ENCODE assay signal across 22 cellular contexts in genomic region chr20:36549628-36549941, GRCh38. TPM values are rescaled to one million over a fixed set of nuclear protein-coding genes. Genes with fewer than 3 reads are reported as not detected.
DNase-seq lines count a peak whose midpoint lies in the region; ATAC-seq and TF ChIP-seq lines count a peak whose summit lies in the region.
"Had no signal": no experiment of that assay in that cellular context is flagged by ENCODE, and none has a peak within 500 bp of the region (broad histone marks: within the 10 kb centered on the region; RNA-seq: fewer than 3 reads in every experiment).

No MANE protein-coding gene starts in this region.

- no peaks in the 10 kb centered on the region for H3K27me3 Mint-ChIP-seq in natural killer cell (ENCODE audit: low read depth in 2 of 2)
- H3K27me3 Mint-ChIP-seq: activated CD8-positive, alpha-beta T cell treated with anti-CD3 and anti-CD28 coated beads for 36 hours; activated naive CD4-positive, alpha-beta T cell treated with anti-CD3 and anti-CD28 coated beads, Interleukin-2, amount 10 ng/mL, durations not matched to agents 7 days and 5 days; activated T-cell treated with anti-CD3 and anti-CD28 coated beads, Interleukin-2, amount 50 U/mL, for 24 hours; B cell; naive thymus-derived CD8-positive, alpha-beta T cell had no signal

- DNase-seq in cardiac muscle cell (ENCODE audit: low read depth in 1 of 2, low spot score in 1 of 2) (no peak), cardiac septum (ENCODE audit: low spot score) (no peak), right atrium auricular region (ENCODE audit: low spot score) (no peak), gastrocnemius medialis (no peak), aorta (peak in 1 of 2 donors; percentile 74), natural killer cell (no peak)
- DNase-seq in activated CD8-positive, alpha-beta memory T cell treated with anti-CD3 and anti-CD28 coated beads for 24 hours: no peak
- DNase-seq: 8988T; activated CD4-positive, CD25-positive, alpha-beta regulatory T cell; activated CD8-positive, alpha-beta T cell treated with anti-CD3 and anti-CD28 coated beads for 36 hours; activated naive CD4-positive, alpha-beta T cell treated with anti-CD3 and anti-CD28 coated beads, Interleukin-2, amount 10 ng/mL, durations not matched to agents 7 days and 5 days; activated T-cell treated with anti-CD3 and anti-CD28 coated beads, Interleukin-2, amount 50 U/mL, for 24 hours; EL; lower lobe of right lung; naive thymus-derived CD8-positive, alpha-beta T cell; NCI-H1105 treated with DMSO at 0.1 percent for 48 hours; stimulated activated naive CD4-positive, alpha-beta T cell treated with Interleukin-2 at 50 U/mL for 16 hours; T1000 had no signal

- H3K36me3 ChIP-seq in cardiac muscle cell (peaks cover 36% of the 10 kb centered on the region), right atrium auricular region (peaks cover 53% of the 10 kb centered on the region), gastrocnemius medialis (peaks cover 0 to 4% of the 10 kb centered on the region in 2 donors), aorta (ENCODE audit: control insufficient read depth in 1 of 2, insufficient read depth in 2 of 2, low read length in 1 of 2) (peaks cover 0 to 12% of the 10 kb centered on the region in 2 donors)

- no peaks in the 10 kb centered on the region for H3K36me3 Mint-ChIP-seq in natural killer cell
- H3K36me3 Mint-ChIP-seq: activated naive CD4-positive, alpha-beta T cell treated with anti-CD3 and anti-CD28 coated beads, Interleukin-2, amount 10 ng/mL, durations not matched to agents 7 days and 5 days; naive thymus-derived CD8-positive, alpha-beta T cell had no signal

- H3K27me3 ChIP-seq in cardiac muscle cell (no peaks in the 10 kb centered on the region), right atrium auricular region (no peaks in the 10 kb centered on the region), gastrocnemius medialis (no peaks in the 10 kb centered on the region), aorta (ENCODE audit: control insufficient read depth in 1 of 2, insufficient read depth in 2 of 2, low read length in 1 of 2) (no peaks in the 10 kb centered on the region)

- TF ChIP-seq POLR2A in gastrocnemius medialis (IDR thresholded peaks at IDR 0.05): no peak

- intact Hi-C loops in cardiac septum (cut with DNase I): no loop called here
- intact Hi-C loops in gastrocnemius medialis (cut with DNase I; ENCODE audit: low total_unique reads): no loop called here
- intact Hi-C loops in aorta (cut with DNase I): no loop called here
- intact Hi-C loops in natural killer cell (cut with micrococcal nuclease): no loop called here

- no peak overlapping the region for H3K27ac Mint-ChIP-seq in natural killer cell
- H3K27ac Mint-ChIP-seq: activated CD8-positive, alpha-beta T cell treated with anti-CD3 and anti-CD28 coated beads for 36 hours; activated naive CD4-positive, alpha-beta T cell treated with anti-CD3 and anti-CD28 coated beads, Interleukin-2, amount 10 ng/mL, durations not matched to agents 7 days and 5 days; activated T-cell treated with anti-CD3 and anti-CD28 coated beads, Interleukin-2, amount 50 U/mL, for 24 hours; B cell had no signal

- H3K27ac ChIP-seq in cardiac muscle cell: peak overlapping the region; percentile 86
- H3K27ac ChIP-seq in right atrium auricular region: peak overlapping the region; percentile 61 to 67
- H3K27ac ChIP-seq in gastrocnemius medialis: peak overlapping the region in 3 of 4 donors; percentile 28 to 54 (median 52)
- H3K27ac ChIP-seq in aorta (ENCODE audit: low read depth in 1 of 2, low read length in 2 of 2): peak overlapping the region in 1 of 2 donors; percentile 8
- H3K27ac ChIP-seq: parathyroid adenoma, RWPE1 had no signal

- no peak for ATAC-seq in gastrocnemius medialis
- ATAC-seq in aorta (ENCODE audit: low FRiP score): peak; percentile 42
- ATAC-seq in GM18870 (IDR thresholded peaks at IDR 0.05; ENCODE audit: unreplicated experiment): no peak
- ATAC-seq in natural killer cell: no peak
- ATAC-seq: activated CD8-positive, alpha-beta T cell treated with anti-CD3 and anti-CD28 coated beads for 36 hours; naive thymus-derived CD8-positive, alpha-beta T cell had no signal

- no peaks in the 10 kb centered on the region for H3K9me3 Mint-ChIP-seq in natural killer cell
- H3K9me3 Mint-ChIP-seq: activated CD8-positive, alpha-beta T cell treated with anti-CD3 and anti-CD28 coated beads for 36 hours; activated naive CD4-positive, alpha-beta T cell treated with anti-CD3 and anti-CD28 coated beads, Interleukin-2, amount 10 ng/mL, durations not matched to agents 7 days and 5 days; activated T-cell treated with anti-CD3 and anti-CD28 coated beads, Interleukin-2, amount 50 U/mL, for 24 hours; naive thymus-derived CD8-positive, alpha-beta T cell had no signal

- H3K4me1 ChIP-seq in cardiac muscle cell (ENCODE audit: low read depth) (no peaks in the 10 kb centered on the region), right atrium auricular region (peaks cover 0 to 53% of the 10 kb centered on the region in 2 donors), gastrocnemius medialis (no peaks in the 10 kb centered on the region), aorta (ENCODE audit: control insufficient read depth in 1 of 2, insufficient read depth in 2 of 2, low read length in 2 of 2) (peaks cover 0 to 4% of the 10 kb centered on the region in 2 donors)
- H3K4me1 ChIP-seq: parathyroid adenoma had no signal

- H3K4me3 ChIP-seq in cardiac muscle cell (no peak overlapping the region), right atrium auricular region (no peak overlapping the region), gastrocnemius medialis (no peak overlapping the region), aorta (ENCODE audit: low read length in 2 of 2) (no peak overlapping the region)
- H3K4me3 ChIP-seq: lower lobe of right lung had no signal

- no peak overlapping the region for H3K4me3 Mint-ChIP-seq in natural killer cell
- H3K4me3 Mint-ChIP-seq: activated CD8-positive, alpha-beta T cell treated with anti-CD3 and anti-CD28 coated beads for 36 hours; activated naive CD4-positive, alpha-beta T cell treated with anti-CD3 and anti-CD28 coated beads, Interleukin-2, amount 10 ng/mL, durations not matched to agents 7 days and 5 days; activated T-cell treated with anti-CD3 and anti-CD28 coated beads, Interleukin-2, amount 50 U/mL, for 24 hours; B cell; naive thymus-derived CD8-positive, alpha-beta T cell had no signal

- no peaks in the 10 kb centered on the region for H3K9me3 ChIP-seq in cardiac muscle cell (ENCODE audit: low read depth)
- no peaks in the 10 kb centered on the region for H3K9me3 ChIP-seq in right atrium auricular region
- H3K9me3 ChIP-seq in gastrocnemius medialis: no peaks in the 10 kb centered on the region
- H3K9me3 ChIP-seq in aorta (ENCODE audit: control insufficient read depth, low read length): no peaks in the 10 kb centered on the region
- H3K9me3 ChIP-seq: lower lobe of right lung had no signal

- TF ChIP-seq CTCF in cardiac muscle cell (IDR thresholded peaks at IDR 0.05; ENCODE audit: low read depth, low read length): no peak
- TF ChIP-seq CTCF in right atrium auricular region (IDR thresholded peaks at IDR 0.05): no peak
- no peak for TF ChIP-seq CTCF in gastrocnemius medialis (IDR thresholded peaks at IDR 0.05 in 4 of 5, conservative IDR thresholded peaks at IDR 0.05 in 1 of 5)
- TF ChIP-seq CTCF in natural killer cell (IDR thresholded peaks at IDR 0.05): no peak

- in situ Hi-C loops in gastrocnemius medialis (cut with MboI; ENCODE audit: low sequenced_read_pairs in 4 of 4): no loop called here

- H3K4me1 Mint-ChIP-seq in natural killer cell: no peaks in the 10 kb centered on the region
- H3K4me1 Mint-ChIP-seq: activated naive CD4-positive, alpha-beta T cell treated with anti-CD3 and anti-CD28 coated beads, Interleukin-2, amount 10 ng/mL, durations not matched to agents 7 days and 5 days; B cell had no signal

- WGBS in aorta, 2 donors: 50 to 52% methylated on average over 9 of the region's 9 CpGs

RNA-seq across cellular contexts. Expression of gene MYL9, which starts 8.3 kb away (rescaled TPM):
- total RNA-seq in cardiac muscle cell (579 and 882 TPM in 2 replicates), cardiac septum (2,307 TPM), right atrium auricular region (100 to 1,000 TPM; 558 to 602 TPM), gastrocnemius medialis (10 to 100 TPM in 3 of 4 donors, 1 to 10 TPM in 1; 7.3 to 59.4 (median 20.8) TPM), aorta (1,000 to 10,000 TPM; 2,086 to 3,222 TPM), natural killer cell (10 to 100 TPM in 1 of 3 donors, 1 to 10 TPM in 2; 2.7 to 13.5 (median 2.7) TPM)
- polyA plus RNA-seq in cardiac muscle cell (1,085 and 1,624 TPM in 2 replicates), aorta (1,000 to 10,000 TPM; 1,693 to 2,621 TPM)
- total RNA-seq: activated CD8-positive, alpha-beta T cell treated with anti-CD3 and anti-CD28 coated beads for 36 hours; naive thymus-derived CD8-positive, alpha-beta T cell had no signal

RNA-seq across cellular contexts. Expression of gene TGIF2, which starts 23.8 kb away (rescaled TPM):
- 52.8 and 59.4 TPM in 2 replicates for total RNA-seq in cardiac muscle cell
- 69.5 and 90.6 TPM in 2 replicates for polyA plus RNA-seq in cardiac muscle cell
- total RNA-seq in cardiac septum: 6.1 TPM
- total RNA-seq in right atrium auricular region: 10 to 100 TPM in 1 of 2 donors, 1 to 10 TPM in 1; 8.9 to 10.7 TPM
- 1 to 10 TPM; 1.4 to 3.9 (median 1.4) TPM for total RNA-seq in gastrocnemius medialis
- 10 to 100 TPM; 11.8 to 12.8 TPM for total RNA-seq in aorta
- polyA plus RNA-seq in aorta: 1 to 10 TPM; 3.6 to 5.3 TPM
- total RNA-seq in natural killer cell: 10 to 100 TPM; 19.9 to 28.5 (median 25.9) TPM

RNA-seq across cellular contexts. Expression of gene RAB5IF, which starts 56.0 kb away (rescaled TPM):
- total RNA-seq in cardiac muscle cell (88.0 and 123 TPM in 2 replicates), cardiac septum (50.2 TPM), right atrium auricular region (10 to 100 TPM; 70.9 to 83.0 TPM), gastrocnemius medialis (100 to 1,000 TPM; 215 to 768 (median 545) TPM), aorta (10 to 100 TPM; 39.8 to 48.1 TPM), natural killer cell (100 to 1,000 TPM; 158 to 265 (median 247) TPM)
- polyA plus RNA-seq in cardiac muscle cell (114 and 162 TPM in 2 replicates), aorta (10 to 100 TPM; 52.1 to 71.0 TPM)
